29 cellular contexts compared by ENCODE assay signal in the genomic region with DNA sequence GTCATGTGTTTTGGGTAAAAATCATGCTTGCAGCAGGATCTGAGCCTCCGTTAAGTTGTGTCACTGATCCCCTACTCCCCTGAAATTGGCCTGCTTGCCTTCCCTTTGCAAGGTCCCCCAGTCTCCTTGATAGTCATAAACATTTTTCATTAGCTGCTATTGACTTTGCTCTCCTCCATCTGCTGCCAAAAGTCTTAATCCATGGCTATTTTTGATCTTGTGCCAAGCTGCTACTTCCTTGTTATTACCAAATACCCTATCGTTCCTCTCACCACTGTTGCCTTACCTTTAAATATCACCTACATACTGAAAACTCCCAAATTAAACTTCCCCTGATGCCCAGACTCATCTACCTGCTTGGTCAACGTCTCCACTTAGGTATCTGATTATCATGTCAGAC.
A peak's percentile ranks its signal among the peaks of the same experiment; 100 is the strongest.
DNase-seq lines count a peak whose midpoint lies in the region; ATAC-seq, FAIRE-seq and TF ChIP-seq lines count a peak whose summit lies in the region.
"Had no signal": no experiment of that assay in that cellular context is flagged by ENCODE, and none has a peak within 500 bp of the region (broad histone marks: within the 10 kb centered on the region; RNA-seq: fewer than 3 reads in every experiment).

No MANE protein-coding gene starts in this region.

- H2AFZ ChIP-seq in HCT116 (ENCODE audit: low read depth, low read length, poor library complexity, severe bottlenecking) = no peak overlapping the region
- no peak overlapping the region for H2AFZ ChIP-seq in H1 (ENCODE audit: low read length)

- TF ChIP-seq POLR2A in HCT116 (IDR thresholded peaks at IDR 0.05; ENCODE audit: borderline replicate concordance, extremely low read depth, insufficient read depth, insufficient read length) (no peak), H1 (IDR thresholded peaks at IDR 0.05; ENCODE audit: control extremely low read depth in 1 of 2, low read depth in 2 of 2, low read length in 2 of 2) (no peak), GM12891 (IDR thresholded peaks at IDR 0.05; ENCODE audit: low read depth, low read length) (no peak), esophagus muscularis mucosa (IDR thresholded peaks at IDR 0.05; ENCODE audit: low read depth) (no peak)

- POLR2A ChIA-PET in HCT116 (lab: Charles Lee) (interaction anchor here (1.1 to 1.6 kb wide), 4 partner anchors 10 to 142 kb away, joined by 3 to 6 read pairs (median 4); no protein-coding TSS in a partner anchor), H1 (lab: Charles Lee; ENCODE audit: partially characterized antibody) (no interaction called here)

- H3K4me3 Mint-ChIP-seq in Calu3 (ENCODE audit: low read depth, unreplicated experiment) = no peak overlapping the region
- H3K4me3 Mint-ChIP-seq: activated CD8-positive, alpha-beta T cell treated with anti-CD3 and anti-CD28 coated beads for 36 hours; activated T-helper 1 cell treated with anti-CD3 and anti-CD28 coated beads, Interleukin-12 subunit alpha, Interleukin-12 subunit beta, Interleukin-2, Interleukin-4 antibody, amounts not matched to agents 30 ng/mL and 10 ng/mL and 1 ng/mL, durations not matched to agents 14 hours and 24 hours and 36 hours; CD4-positive, alpha-beta T cell; central memory CD8-positive, alpha-beta T cell; effector memory CD8-positive, alpha-beta T cell; naive thymus-derived CD8-positive, alpha-beta T cell had no signal

- no peak for TF ChIP-seq CTCF in Calu3 (IDR thresholded peaks at IDR 0.05; ENCODE audit: unreplicated experiment)
- TF ChIP-seq CTCF in HCT116 (IDR thresholded peaks at IDR 0.05 in 2 of 3, conservative IDR thresholded peaks at IDR 0.05 in 1 of 3; ENCODE audit: borderline replicate concordance in 1 of 3, insufficient read depth in 1 of 3, low read depth in 2 of 3, low read length in 2 of 3) = no peak
- TF ChIP-seq CTCF in H1 (IDR thresholded peaks at IDR 0.05; ENCODE audit: control extremely low read depth in 1 of 3, insufficient read depth in 1 of 3, low read depth in 1 of 3, low read length in 3 of 3) = no peak
- no peak for TF ChIP-seq CTCF in esophagus muscularis mucosa (IDR thresholded peaks at IDR 0.05)

- H3K9ac ChIP-seq in HCT116 (ENCODE audit: low read length) (peak overlapping the region; percentile 25; the same call in 1 of the 2 replicates), H1 (replicated peaks in 1 of 4; ENCODE audit: extremely low read depth in 1 of 4, low read depth in 3 of 4, low read length in 3 of 4) (no peak overlapping the region)

- H3K4me2 ChIP-seq in HCT116 (ENCODE audit: low read length) (peak overlapping the region; percentile 36), H1 (ENCODE audit: insufficient read depth in 1 of 2, low read depth in 2 of 2, low read length in 2 of 2) (no peak overlapping the region)

- H3K79me2 ChIP-seq in HCT116 (ENCODE audit: insufficient read depth, low read length) = no peaks in the 10 kb centered on the region
- H3K79me2 ChIP-seq in H1 (ENCODE audit: control insufficient read depth in 1 of 2, insufficient read depth in 2 of 2, low read length in 2 of 2) = no peaks in the 10 kb centered on the region

- CTCF ChIA-PET in Calu3 (lab: Charles Lee) (interaction anchor here (1.6 kb wide), 1 partner anchor 13 kb away, joined by 5 read pairs; no protein-coding TSS in a partner anchor), HCT116 (lab: Charles Lee) (no interaction called here), H1 (lab: Charles Lee; ENCODE audit: partially characterized antibody) (interaction anchor here (0.5 to 1.4 kb wide), 2 partner anchors 9 to 155 kb away, joined by 3 read pairs; no protein-coding TSS in a partner anchor)

- no peak overlapping the region for H4K91ac ChIP-seq in H1 (replicated peaks; ENCODE audit: insufficient read length, low read length)

- H3K9me2 ChIP-seq in HCT116 (ENCODE audit: insufficient read depth) = no peaks in the 10 kb centered on the region

- no peaks in the 10 kb centered on the region for H3K36me3 Mint-ChIP-seq in Calu3 (ENCODE audit: insufficient read depth, unreplicated experiment)
- H3K36me3 Mint-ChIP-seq: naive thymus-derived CD8-positive, alpha-beta T cell had no signal

- peak overlapping the region; percentile 72 for H2BK12ac ChIP-seq in H1 (ENCODE audit: low read depth, low read length)

- no peak overlapping the region for H2BK120ac ChIP-seq in H1 (replicated peaks; ENCODE audit: low read depth, low read length)

- no peak overlapping the region for H3K4ac ChIP-seq in H1 (replicated peaks; ENCODE audit: insufficient read length, low read depth, low read length)

- DNase-seq in Calu3 (peak; percentile 42), HCT116 (ENCODE audit: low read depth, low spot score) (no peak), NCI-H524 treated with DMSO at 0.1 percent for 48 hours (lab: John Stamatoyannopoulos, UW) (peak; percentile 67), H1 (ENCODE audit: low read depth in 1 of 2, low spot score in 2 of 2) (no peak), GM12891 (ENCODE audit: insufficient read length, low spot score) (no peak), NCI-H187 (lab: John Stamatoyannopoulos, UW) (no peak), esophagus muscularis mucosa (ENCODE audit: extremely low spot score) (no peak)
- DNase-seq: activated CD8-positive, alpha-beta memory T cell treated with anti-CD3 and anti-CD28 coated beads, Interleukin-2, amount 50 U/mL, for 48 hours; activated CD8-positive, alpha-beta T cell treated with anti-CD3 and anti-CD28 coated beads for 36 hours; activated naive CD4-positive, alpha-beta T cell treated with Interleukin-2 at 50 U/mL for 16 hours; CD4-positive, alpha-beta T cell; effector memory CD8-positive, alpha-beta T cell; erythroblast; islet precursor cell; KG1; left ventricle myocardium superior; naive thymus-derived CD8-positive, alpha-beta T cell; NCI-H2081 treated with DMSO at 0.1 percent for 48 hours; Peyer's patch; psoas muscle; SHP77; stimulated activated CD4-positive, alpha-beta T cell treated with anti-CD3 and anti-CD28 coated beads, Interleukin-4, amount 100 ng/mL, for 1 hour; stomach; T-helper 2 cell had no signal

- peaks cover 3% of the 10 kb centered on the region for H3K9me3 Mint-ChIP-seq in Calu3 (ENCODE audit: low read depth, unreplicated experiment)
- H3K9me3 Mint-ChIP-seq: activated CD8-positive, alpha-beta T cell treated with anti-CD3 and anti-CD28 coated beads for 36 hours; activated T-helper 1 cell treated with anti-CD3 and anti-CD28 coated beads, Interleukin-12 subunit alpha, Interleukin-12 subunit beta, Interleukin-2, Interleukin-4 antibody, amounts not matched to agents 30 ng/mL and 10 ng/mL and 1 ng/mL, durations not matched to agents 14 hours and 24 hours and 36 hours; CD4-positive, alpha-beta T cell; central memory CD8-positive, alpha-beta T cell; effector memory CD8-positive, alpha-beta T cell; naive thymus-derived CD8-positive, alpha-beta T cell had no signal

- no peaks in the 10 kb centered on the region for H4K20me1 ChIP-seq in HCT116 (ENCODE audit: insufficient read depth)
- H4K20me1 ChIP-seq in H1 (replicated peaks in 1 of 2; ENCODE audit: control insufficient read depth in 1 of 2, insufficient read depth in 2 of 2, low read length in 2 of 2) = no peaks in the 10 kb centered on the region

- BruUV-seq in Calu3 (replicated peaks; lab: Mats Ljungman, UMichigan) (no TSS peak), HCT116 (replicated peaks; lab: Mats Ljungman, UMichigan) (no TSS peak)

- intact Hi-C loops in Calu3 (cut with micrococcal nuclease; ENCODE audit: unreplicated experiment) (no loop called here), HCT116 (cut with micrococcal nuclease) (no loop called here), esophagus muscularis mucosa (cut with DNase I) (no loop called here)

- TF ChIP-seq RAD21 in HCT116 (IDR thresholded peaks at IDR 0.05; ENCODE audit: low read depth) (no peak), H1 (IDR thresholded peaks at IDR 0.05 in 1 of 2, conservative IDR thresholded peaks at IDR 0.05 in 1 of 2; ENCODE audit: low read depth in 2 of 2, low read length in 2 of 2) (no peak)

- 87% methylated on average over 3 of the region's 3 CpGs; no CpG with 5 or more reads in 1 of the 2 experiments for WGBS in H1 (ENCODE audit: extremely low coverage in 1 of 2, insufficient coverage in 1 of 2, insufficient read length in 1 of 2, insufficient replicate concordance in 2 of 2, low coverage in 1 of 2, low lambda C conversion rate in 2 of 2, missing lambda C conversion rate in 1 of 2), 2 experiments
- 58% methylated on average over 3 of the region's 3 CpGs for WGBS in esophagus muscularis mucosa

- H3K27ac ChIP-seq in HCT116 (ENCODE audit: low read depth, low read length) = peak overlapping the region; percentile 99
- no peak overlapping the region for H3K27ac ChIP-seq in H1 (ENCODE audit: low read depth, low read length)
- no peak overlapping the region for H3K27ac ChIP-seq in esophagus muscularis mucosa (replicated peaks in 1 of 4)
- H3K27ac ChIP-seq: Peyer's patch, psoas muscle, stomach, vagina had no signal

- no peaks in the 10 kb centered on the region for H3K27me3 ChIP-seq in HCT116 (ENCODE audit: insufficient read depth, low read length)
- H3K27me3 ChIP-seq in H1 (replicated peaks in 1 of 4; ENCODE audit: control insufficient read depth in 3 of 4, extremely low read depth in 1 of 4, insufficient read depth in 3 of 4, low read length in 3 of 4) = no peaks in the 10 kb centered on the region; a peak in 1 of 7 replicates
- no peaks in the 10 kb centered on the region for H3K27me3 ChIP-seq in esophagus muscularis mucosa
- H3K27me3 ChIP-seq: Peyer's patch, stomach, vagina had no signal

- H3K79me1 ChIP-seq in H1 (ENCODE audit: low read depth, low read length) = no peaks in the 10 kb centered on the region

- H3K9me3 ChIP-seq in HCT116 (ENCODE audit: control insufficient read depth in 1 of 2, insufficient read depth in 1 of 2, low read depth in 1 of 2, low read length in 2 of 2) (no peaks in the 10 kb centered on the region), H1 (ENCODE audit: insufficient read depth in 2 of 2, low read depth in 1 of 2, low read length in 1 of 2) (no peaks in the 10 kb centered on the region), esophagus muscularis mucosa (no peaks in the 10 kb centered on the region)
- H3K9me3 ChIP-seq: Peyer's patch, psoas muscle, stomach, vagina had no signal

- no peak overlapping the region for H4K8ac ChIP-seq in H1 (ENCODE audit: extremely low read depth, insufficient read depth, low read length)

- no peak overlapping the region; the same call in 1 of the 2 replicates for H2BK20ac ChIP-seq in H1 (ENCODE audit: low read length)

- TF ChIP-seq EP300 in H1 (IDR thresholded peaks at IDR 0.05; ENCODE audit: borderline replicate concordance in 1 of 2, low read depth in 2 of 2, low read length in 2 of 2) (no peak), esophagus muscularis mucosa (IDR thresholded peaks at IDR 0.05) (no peak)

- H2BK5ac ChIP-seq in H1 (ENCODE audit: low read depth, low read length) = 0 out of 2 replicates have a peak overlapping the region, but pooled peaks have one; percentile 6

- H3K4me1 ChIP-seq in HCT116 (ENCODE audit: control insufficient read depth in 1 of 2, insufficient read depth in 2 of 2, low read length in 2 of 2) (peaks cover 44 to 70% of the 10 kb centered on the region in 2 experiments), H1 (replicated peaks in 1 of 4; ENCODE audit: control insufficient read depth in 3 of 4, insufficient read depth in 4 of 4, low read length in 3 of 4) (peaks cover 0 to 9% (median 2%) of the 10 kb centered on the region in 4 experiments; a peak in 4 of 7 replicates), esophagus muscularis mucosa (no peaks in the 10 kb centered on the region)
- H3K4me1 ChIP-seq: Peyer's patch, psoas muscle, vagina had no signal

- no peak overlapping the region for H2AK5ac ChIP-seq in H1 (ENCODE audit: low read depth, low read length)

- ATAC-seq in HCT116 (peak; percentile 18; the same call in 1 of the 2 replicates), HG02870 (IDR thresholded peaks at IDR 0.05; ENCODE audit: unreplicated experiment) (no peak)
- ATAC-seq: activated CD8-positive, alpha-beta T cell treated with anti-CD3 and anti-CD28 coated beads for 36 hours; effector memory CD8-positive, alpha-beta T cell; left ventricle myocardium superior; naive thymus-derived CD8-positive, alpha-beta T cell; psoas muscle; sciatic nerve had no signal

- no peaks in the 10 kb centered on the region for H3K23me2 ChIP-seq in H1 (ENCODE audit: low read depth, low read length)

- no peak overlapping the region for H3K23ac ChIP-seq in H1 (ENCODE audit: insufficient read length)

- H2BK15ac ChIP-seq in H1 (ENCODE audit: low read length) = 0 out of 2 replicates have a peak overlapping the region, but pooled peaks have one; percentile 12

- no peak overlapping the region for H3K27ac Mint-ChIP-seq in Calu3 (ENCODE audit: unreplicated experiment)
- H3K27ac Mint-ChIP-seq: activated CD8-positive, alpha-beta T cell treated with anti-CD3 and anti-CD28 coated beads for 36 hours; activated T-helper 1 cell treated with anti-CD3 and anti-CD28 coated beads, Interleukin-12 subunit alpha, Interleukin-12 subunit beta, Interleukin-2, Interleukin-4 antibody, amounts not matched to agents 30 ng/mL and 10 ng/mL and 1 ng/mL, durations not matched to agents 14 hours and 24 hours and 36 hours; CD4-positive, alpha-beta T cell; effector memory CD8-positive, alpha-beta T cell; naive thymus-derived CD8-positive, alpha-beta T cell had no signal

- H3K14ac ChIP-seq in H1 (ENCODE audit: insufficient read length) = no peak overlapping the region

- no peak overlapping the region for H4K5ac ChIP-seq in H1 (ENCODE audit: insufficient read length, low read depth, low read length)

- H3K27me3 Mint-ChIP-seq in Calu3 (ENCODE audit: unreplicated experiment) = no peaks in the 10 kb centered on the region
- H3K27me3 Mint-ChIP-seq: CD4-positive, alpha-beta T cell had no signal

- no peak overlapping the region for H3K18ac ChIP-seq in H1 (ENCODE audit: extremely low read depth, low read length)

- H3K36me3 ChIP-seq in HCT116 (ENCODE audit: control insufficient read depth in 1 of 2, insufficient read depth in 2 of 2, low read length in 2 of 2) (no peaks in the 10 kb centered on the region), H1 (ENCODE audit: control insufficient read depth in 2 of 4, insufficient read depth in 4 of 4, low read length in 3 of 4) (no peaks in the 10 kb centered on the region), esophagus muscularis mucosa (no peaks in the 10 kb centered on the region)
- H3K36me3 ChIP-seq: Peyer's patch, stomach, vagina had no signal

- no peak overlapping the region for H3K4me3 ChIP-seq in HCT116 (replicated peaks in 1 of 2; ENCODE audit: low read depth in 1 of 2, low read length in 2 of 2)
- no peak overlapping the region for H3K4me3 ChIP-seq in H1 (ENCODE audit: extremely low read depth in 1 of 4, insufficient read depth in 2 of 4, low read depth in 3 of 4, low read length in 4 of 4)
- H3K4me3 ChIP-seq in esophagus muscularis mucosa = no peak overlapping the region
- H3K4me3 ChIP-seq: Peyer's patch, psoas muscle, stomach, vagina had no signal

- FAIRE-seq in H1 (lab: Jason Lieb, UNC) (no peak), GM12891 (lab: Jason Lieb, UNC) (no peak)

- RAD21 ChIA-PET in HCT116 (lab: Charles Lee; ENCODE audit: low non-redundant PET in 1 of 2, low total read pairs in 2 of 2, uncharacterized antibody in 2 of 2, unreplicated experiment in 2 of 2) = no interaction called here

- peaks cover 29% of the 10 kb centered on the region for H3K4me1 Mint-ChIP-seq in Calu3 (ENCODE audit: low read depth, unreplicated experiment)
- H3K4me1 Mint-ChIP-seq: central memory CD8-positive, alpha-beta T cell; naive thymus-derived CD8-positive, alpha-beta T cell had no signal

- H3K56ac ChIP-seq in H1 (replicated peaks; ENCODE audit: insufficient read length, low read depth, low read length) = no peak overlapping the region

Comparison
In these comparisons a context has a peak if more than half of its experiments do, and no peak if none do; other contexts are left out.
1. DNase-seq: peak in Calu3 (single experiment) and NCI-H524 treated with DMSO at 0.1 percent for 48 hours (single experiment); none in HCT116 (single experiment), H1 (0 of 2), GM12891 (single experiment), NCI-H187 (0 of 2) and esophagus muscularis mucosa (single experiment).